9 cellular contexts compared by ENCODE assay signal in the genomic region with DNA sequence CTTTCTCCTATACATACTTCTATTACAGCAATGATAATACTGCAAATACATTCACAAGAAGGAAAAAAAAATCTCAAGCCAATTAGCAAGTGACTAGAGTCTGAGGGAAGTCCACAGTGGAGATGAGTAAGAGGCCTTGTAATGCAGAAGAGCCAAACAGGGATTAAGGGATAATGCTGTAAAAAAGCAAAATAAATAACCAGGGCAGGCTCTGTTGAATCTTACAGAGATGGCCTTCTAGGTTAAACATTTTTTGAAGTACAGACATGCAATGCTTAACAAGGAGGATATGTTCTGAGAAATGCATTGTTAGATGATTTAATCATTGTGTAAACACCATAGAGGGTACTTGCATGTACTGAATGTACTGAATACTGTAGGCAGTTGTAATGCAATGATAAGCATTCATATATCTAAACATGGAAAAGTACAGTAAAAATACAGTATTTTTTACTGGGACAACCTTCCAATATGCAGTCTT.
DNase-seq lines count a peak whose midpoint lies in the region; ATAC-seq and TF ChIP-seq lines count a peak whose summit lies in the region.
"Had no signal": no experiment of that assay in that cellular context is flagged by ENCODE, and none has a peak within 500 bp of the region (broad histone marks: within the 10 kb centered on the region; RNA-seq: fewer than 3 reads in every experiment).

No MANE protein-coding gene starts in this region.

- no peak overlapping the region for H3K4me3 Mint-ChIP-seq in naive thymus-derived CD4-positive, alpha-beta T cell

- peak overlapping the region; percentile 28; the same call in 1 of the 2 replicates for H3K4me3 ChIP-seq in PC-9
- H3K4me3 ChIP-seq in skeletal muscle cell (ENCODE audit: low read depth, low read length) = no peak overlapping the region
- H3K4me3 ChIP-seq in naive thymus-derived CD4-positive, alpha-beta T cell (ENCODE audit: low read length) = no peak overlapping the region

- peak overlapping the region; percentile 88 for H3K27ac ChIP-seq in PC-9
- no peak overlapping the region for H3K27ac ChIP-seq in naive thymus-derived CD4-positive, alpha-beta T cell (ENCODE audit: low read depth, low read length)

- H3K9me3 Mint-ChIP-seq in naive thymus-derived CD4-positive, alpha-beta T cell = peaks cover 0 to 12% (median 2%) of the 10 kb centered on the region in 11 donors

- H3K4me1 ChIP-seq in PC-9 (replicated peaks; ENCODE audit: insufficient read depth) = peaks cover 45% of the 10 kb centered on the region
- H3K4me1 ChIP-seq in naive thymus-derived CD4-positive, alpha-beta T cell (ENCODE audit: control insufficient read depth in 2 of 2, insufficient read depth in 2 of 2, low read length in 2 of 2) = no peaks in the 10 kb centered on the region

- H3F3A ChIP-seq in PC-9 (ENCODE audit: insufficient read depth, low read depth) = peaks cover 41% of the 10 kb centered on the region

- CTCF ChIA-PET in PC-9 (lab: Charles Lee) = no interaction called here
- CTCF ChIA-PET in naive thymus-derived CD4-positive, alpha-beta T cell (lab: Charles Lee) = no interaction called here

- no peaks in the 10 kb centered on the region; the same call in 1 of the 2 replicates for H3K9me2 ChIP-seq in PC-9 (ENCODE audit: insufficient read depth)

- no peak for ATAC-seq in naive thymus-derived CD4-positive, alpha-beta T cell
- no peak for ATAC-seq in HG03135 (IDR thresholded peaks at IDR 0.05; ENCODE audit: unreplicated experiment)

- DNase-seq in GM03348 (ENCODE audit: low spot score) = peak; percentile 68
- peak in 1 of 2 experiments; percentile 94 for DNase-seq in PC-9
- DNase-seq in fibroblast of gingiva (ENCODE audit: low read depth) = peak; percentile 84
- DNase-seq in skeletal muscle cell (ENCODE audit: low read depth) = peak; percentile 92
- DNase-seq in naive thymus-derived CD4-positive, alpha-beta T cell = no peak
- no peak for DNase-seq in AML-193 (lab: John Stamatoyannopoulos, UW)
- DNase-seq in SKM-1 treated with dmso at 0.1 percent for 144 hours (lab: John Stamatoyannopoulos, UW; ENCODE audit: unreplicated experiment) = no peak
- DNase-seq: NCI-H2081 had no signal

- no peak overlapping the region for H3K27ac Mint-ChIP-seq in naive thymus-derived CD4-positive, alpha-beta T cell

- POLR2A ChIA-PET in PC-9 (lab: Charles Lee; ENCODE audit: unreplicated experiment) = no interaction called here
- POLR2A ChIA-PET in naive thymus-derived CD4-positive, alpha-beta T cell (lab: Charles Lee) = no interaction called here

- H3K27me3 ChIP-seq in PC-9 (ENCODE audit: insufficient read depth, low read depth) = no peaks in the 10 kb centered on the region
- H3K27me3 ChIP-seq in naive thymus-derived CD4-positive, alpha-beta T cell (ENCODE audit: control insufficient read depth in 2 of 2, insufficient read depth in 2 of 2, low read length in 2 of 2) = no peaks in the 10 kb centered on the region

- BruUV-seq in PC-9 (replicated peaks; lab: Mats Ljungman, UMichigan) = no TSS peak

- H3K36me3 Mint-ChIP-seq in naive thymus-derived CD4-positive, alpha-beta T cell = no peaks in the 10 kb centered on the region

- peaks cover 0 to 11% (median 5%) of the 10 kb centered on the region in 5 donors for H3K27me3 Mint-ChIP-seq in naive thymus-derived CD4-positive, alpha-beta T cell

- no peak for TF ChIP-seq CTCF in PC-9 (conservative IDR thresholded peaks at IDR 0.05)

- H3K79me2 ChIP-seq in PC-9 (ENCODE audit: low read depth) = no peaks in the 10 kb centered on the region

- H3K36me3 ChIP-seq in PC-9 (ENCODE audit: low read depth) = no peaks in the 10 kb centered on the region
- H3K36me3 ChIP-seq in naive thymus-derived CD4-positive, alpha-beta T cell (ENCODE audit: control insufficient read depth in 2 of 3, insufficient read depth in 3 of 3, low read length in 3 of 3) = no peaks in the 10 kb centered on the region

- peaks cover 0 to 2% (median 0%) of the 10 kb centered on the region in 7 donors for H3K4me1 Mint-ChIP-seq in naive thymus-derived CD4-positive, alpha-beta T cell

- no peaks in the 10 kb centered on the region; the same call in 1 of the 2 replicates for H3K9me3 ChIP-seq in PC-9 (ENCODE audit: insufficient read depth, low read depth)
- H3K9me3 ChIP-seq in naive thymus-derived CD4-positive, alpha-beta T cell (ENCODE audit: control insufficient read depth in 2 of 3, low read length in 3 of 3) = no peaks in the 10 kb centered on the region

- intact Hi-C loops in PC-9 (cut with micrococcal nuclease; ENCODE audit: unreplicated experiment) = loop anchor here (2.0 to 5.0 kb wide), 4 partner anchors 26 to 130 kb away; no protein-coding TSS in a partner anchor
- intact Hi-C loops in naive thymus-derived CD4-positive, alpha-beta T cell (cut with micrococcal nuclease) = no loop called here

- peak overlapping the region; percentile 70 for H3K4me2 ChIP-seq in PC-9

- no peak overlapping the region; the same call in 1 of the 2 replicates for H2AFZ ChIP-seq in PC-9

- no peaks in the 10 kb centered on the region for H4K20me1 ChIP-seq in PC-9 (ENCODE audit: insufficient read depth)

Comparison
In these comparisons a context has a peak if more than half of its experiments do, and no peak if none do; other contexts are left out.
1. DNase-seq: peak in GM03348 (single experiment), fibroblast of gingiva (single experiment) and skeletal muscle cell (single experiment); none in naive thymus-derived CD4-positive, alpha-beta T cell (0 of 9), AML-193 (0 of 2) and SKM-1 treated with dmso at 0.1 percent for 144 hours (single experiment).